1 cellular context compared by ENCODE assay signal in genomic region chr14:52318057-52318456, GRCh38.
TF ChIP-seq lines count a peak whose summit lies in the region.

No MANE protein-coding gene starts in this region.

TF ChIP-seq in GM23338, 12 proteins besides CTCF, POLR2A, EP300 and RAD21 (continued from another document):
- no peak for TF ChIP-seq ZNF462 (CRISPR knock-in tag; IDR thresholded peaks at IDR 0.05)
